8 cellular contexts compared by ENCODE assay signal in genomic region chr18:57649536-57650495, GRCh38. TPM values are rescaled to one million over a fixed set of nuclear protein-coding genes. Genes with fewer than 3 reads are reported as not detected.
DNase-seq lines count a peak whose midpoint lies in the region; ATAC-seq, FAIRE-seq and TF ChIP-seq lines count a peak whose summit lies in the region.

No MANE protein-coding gene starts in this region.

- DNase-seq in GM10248 (ENCODE audit: extremely low spot score) (peak; percentile 54), NOMO-1 treated with DMSO at 0.1 percent for 48 hours (lab: John Stamatoyannopoulos, UW; ENCODE audit: unreplicated experiment) (peak; percentile 74), left ventricle myocardium superior (no peak), occipital lobe (lab: John Stamatoyannopoulos, UW) (no peak), iPS-NIHi7 (ENCODE audit: extremely low spot score) (no peak), SHP77 treated with DMSO at 0.1 percent for 48 hours (lab: John Stamatoyannopoulos, UW) (no peak), kidney (no peak)

- no peaks in the 10 kb centered on the region for H3K9me3 ChIP-seq in kidney (ENCODE audit: control insufficient read depth in 1 of 2, low read length in 2 of 2)

- CTCF ChIA-PET in GM10248 (lab: Yijun Ruan, JAX): interaction anchor here (1.0 kb wide), 1 partner anchor 18 kb away, joined by 3 read pairs; no protein-coding TSS in a partner anchor

- TF ChIP-seq CTCF in GM10248 (IDR thresholded peaks at IDR 0.05; ENCODE audit: control extremely low read depth, extremely low read depth, low read depth, missing control alignments) (no peak), kidney (IDR thresholded peaks at IDR 0.05; ENCODE audit: borderline replicate concordance, extremely low read depth, insufficient read depth) (no peak)

- intact Hi-C loops in left ventricle myocardium superior (cut with micrococcal nuclease) (no loop called here), kidney (cut with DNase I) (no loop called here)

- no peak overlapping the region for H3K9ac ChIP-seq in kidney (ENCODE audit: low read length in 2 of 2)

- no peak for FAIRE-seq in kidney (lab: Jason Lieb, UNC)

- no peak overlapping the region for H3K4me3 ChIP-seq in kidney (ENCODE audit: low read length in 2 of 2)

- ATAC-seq in GM21786 (IDR thresholded peaks at IDR 0.05; ENCODE audit: unreplicated experiment) (peak; percentile 92), left ventricle myocardium superior (peak; percentile 86)

- H3K27ac ChIP-seq in kidney (ENCODE audit: low read depth in 2 of 2, low read length in 2 of 2): no peak overlapping the region

- POLR2A ChIA-PET in GM10248 (lab: Yijun Ruan, JAX): no interaction called here

- peaks cover 0 to 6% of the 10 kb centered on the region in 2 donors for H3K36me3 ChIP-seq in kidney (ENCODE audit: control insufficient read depth in 1 of 2, insufficient read depth in 2 of 2, low read length in 2 of 2)

- no peaks in the 10 kb centered on the region for H3K4me1 ChIP-seq in kidney (ENCODE audit: control insufficient read depth in 1 of 2, insufficient read depth in 1 of 2, low read depth in 1 of 2, low read length in 2 of 2)

RNA-seq across cellular contexts. Expression of gene NARS1, which starts 28.2 kb away (rescaled TPM):
- total RNA-seq in left ventricle myocardium superior (107 TPM), occipital lobe (116 TPM), kidney (135 TPM)
- 109 TPM for polyA plus RNA-seq in kidney (ENCODE audit: insufficient read depth, low read depth, low replicate concordance)

Comparison
In these comparisons a context has a peak if more than half of its experiments do, and no peak if none do; other contexts are left out.
1. DNase-seq: peak in GM10248 (single experiment) and NOMO-1 treated with DMSO at 0.1 percent for 48 hours (single experiment); none in left ventricle myocardium superior (single experiment), occipital lobe (single experiment), iPS-NIHi7 (single experiment), SHP77 treated with DMSO at 0.1 percent for 48 hours (single experiment) and kidney (single experiment).